11 cellular contexts compared by ENCODE assay signal in the genomic region with DNA sequence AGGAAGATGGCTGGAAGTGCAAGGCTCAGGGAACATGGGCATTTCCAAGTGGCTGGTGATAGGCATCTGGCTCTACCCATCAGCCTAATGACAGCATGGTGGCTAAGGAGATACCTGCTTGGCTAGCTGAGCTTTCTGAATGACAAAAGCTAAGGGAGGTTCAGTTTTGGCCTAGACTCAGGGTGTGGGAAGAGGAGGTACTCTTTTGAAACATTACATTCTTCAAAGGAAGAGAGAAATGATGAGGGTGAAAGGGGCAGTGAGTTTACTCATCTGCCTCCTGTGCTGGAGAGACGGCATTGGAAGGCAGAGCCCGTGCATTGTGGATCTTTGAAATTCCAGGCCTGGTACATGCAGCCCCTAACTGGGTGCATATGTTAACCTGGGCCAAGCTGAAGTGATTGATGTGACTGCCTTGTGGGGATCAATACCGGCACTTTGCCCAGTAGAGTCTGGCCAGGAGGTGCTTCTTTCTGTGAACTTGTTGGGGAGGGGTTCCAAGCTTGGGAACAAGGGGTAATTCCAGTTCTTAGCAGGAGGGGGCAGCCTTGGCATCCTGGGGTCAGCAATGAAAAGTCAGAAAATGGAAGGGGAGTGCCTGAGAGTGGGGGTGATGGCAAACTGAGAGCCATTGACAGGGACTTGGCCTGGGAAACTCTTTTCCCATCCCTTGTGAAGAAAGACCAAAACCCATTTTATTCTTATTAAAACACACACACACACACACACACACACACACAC.
A peak's percentile ranks its signal among the peaks of the same experiment; 100 is the strongest.
DNase-seq lines count a peak whose midpoint lies in the region; ATAC-seq and TF ChIP-seq lines count a peak whose summit lies in the region.
"Had no signal": no experiment of that assay in that cellular context is flagged by ENCODE, and none has a peak within 500 bp of the region (broad histone marks: within the 10 kb centered on the region; RNA-seq: fewer than 3 reads in every experiment).

No MANE protein-coding gene starts in this region.

- H3K27ac ChIP-seq in 22Rv1 = no peak overlapping the region
- H3K27ac ChIP-seq in psoas muscle = no peak overlapping the region
- H3K27ac ChIP-seq in thyroid gland = no peak overlapping the region

- TF ChIP-seq CTCF in 22Rv1 (IDR thresholded peaks at IDR 0.05) (peak; percentile 65), LNCaP clone FGC (IDR thresholded peaks at IDR 0.05; ENCODE audit: control insufficient read depth, extremely low read depth, insufficient read depth) (peak; percentile 69), psoas muscle (IDR thresholded peaks at IDR 0.05) (no peak), thyroid gland (IDR thresholded peaks at IDR 0.05) (peak in 1 of 6 experiments; percentile 17)

- DNase-seq in ELF-1 (ENCODE audit: low read depth, low spot score) (peak; percentile 75), LNCaP clone FGC (ENCODE audit: low read depth) (no peak), dermis blood vessel endothelial cell (peak; percentile 21), SIG-M5 treated with dmso at 0.1 percent for 504 hours (lab: John Stamatoyannopoulos, UW; ENCODE audit: unreplicated experiment) (no peak), psoas muscle (no peak), thyroid gland (no peak)
- no peak for DNase-seq in stimulated activated CD4-positive, alpha-beta T cell treated with anti-CD3 and anti-CD28 coated beads, Interleukin-12 subunit alpha, Interleukin-12 subunit beta, amount 100 ng/mL, for 4 hours
- DNase-seq: effector CD4-positive, alpha-beta T cell; GF-D8; stimulated activated CD4-positive, alpha-beta T cell treated with anti-CD3 and anti-CD28 coated beads, Interleukin-2, amount 100 ng/mL, for 48 hours had no signal

- H3K36me3 ChIP-seq in psoas muscle (ENCODE audit: insufficient read depth in 1 of 2, low read depth in 1 of 2) (no peaks in the 10 kb centered on the region), thyroid gland (no peaks in the 10 kb centered on the region)

- no peak overlapping the region for H3K4me3 ChIP-seq in LNCaP clone FGC (ENCODE audit: low read depth, low read length)
- H3K4me3 ChIP-seq in psoas muscle = no peak overlapping the region
- no peak overlapping the region for H3K4me3 ChIP-seq in thyroid gland (replicated peaks in 1 of 3)

- H3K9me3 ChIP-seq in psoas muscle = no peaks in the 10 kb centered on the region
- no peaks in the 10 kb centered on the region for H3K9me3 ChIP-seq in thyroid gland

- no peak for ATAC-seq in psoas muscle

- H3K4me1 ChIP-seq in psoas muscle = no peaks in the 10 kb centered on the region
- no peaks in the 10 kb centered on the region for H3K4me1 ChIP-seq in thyroid gland

- WGBS in psoas muscle, 3 donors = 78 to 82% (median 80%) methylated on average over 3 of the region's 3 CpGs
- WGBS in thyroid gland, 2 donors = 81 to 89% methylated on average over 3 of the region's 3 CpGs

- no peak for TF ChIP-seq POLR2A in thyroid gland (IDR thresholded peaks at IDR 0.05)

- H3K27me3 ChIP-seq in psoas muscle (ENCODE audit: insufficient read depth in 3 of 3, low read length in 2 of 3) (no peaks in the 10 kb centered on the region), thyroid gland (no peaks in the 10 kb centered on the region)

- intact Hi-C loops in psoas muscle (cut with DNase I) (no loop called here), thyroid gland (cut with DNase I) (no loop called here)

Comparison
In these comparisons a context has a peak if more than half of its experiments do, and no peak if none do; other contexts are left out.
1. DNase-seq: peak in ELF-1 (single experiment) and dermis blood vessel endothelial cell (single experiment); none in LNCaP clone FGC (single experiment), SIG-M5 treated with dmso at 0.1 percent for 504 hours (single experiment), psoas muscle (0 of 2), thyroid gland (0 of 2) and stimulated activated CD4-positive, alpha-beta T cell treated with anti-CD3 and anti-CD28 coated beads, Interleukin-12 subunit alpha, Interleukin-12 subunit beta, amount 100 ng/mL, for 4 hours (single experiment).